Comparison of ENCODE assay signal across 24 cellular contexts in genomic region chr16:72568502-72568901, GRCh38.
"Had no signal": no experiment of that assay in that cellular context is flagged by ENCODE, and none has a peak within 500 bp of the region (broad histone marks: within the 10 kb centered on the region; RNA-seq: fewer than 3 reads in every experiment).

No MANE protein-coding gene starts in this region.

- H3K27me3 Mint-ChIP-seq: activated naive CD8-positive, alpha-beta T cell; natural killer cell treated with Interleukin-12 subunit alpha and Interleukin-12 subunit beta and Interleukin-15 and Interleukin-18, amount 100 ng/mL, for 72 hours; stimulated activated naive CD8-positive, alpha-beta T cell treated with anti-CD3 and anti-CD28 coated beads, Interleukin-15, amount 100 ng/mL, for 72 hours; type B pancreatic cell had no signal

- H3K9me3 Mint-ChIP-seq: natural killer cell treated with Interleukin-12 subunit alpha and Interleukin-12 subunit beta and Interleukin-15 and Interleukin-18, amount 100 ng/mL, for 72 hours; stimulated activated effector memory CD8-positive, alpha-beta T cell treated with anti-CD3 and anti-CD28 coated beads, Interleukin-12 subunit alpha, Interleukin-12 subunit beta, amount 100 ng/mL, for 72 hours; stimulated activated naive CD8-positive, alpha-beta T cell treated with anti-CD3 and anti-CD28 coated beads, Interleukin-15, amount 100 ng/mL, for 72 hours; T-helper 2 cell treated with Interferon-gamma antibody and Interleukin-4, amounts not matched to agents 5 μg/mL and 100 μg/mL, for 36 hours; type B pancreatic cell had no signal

- H3K27me3 ChIP-seq: body of pancreas, left lung, uterus had no signal

- H3K4me3 ChIP-seq: body of pancreas, left lung, lung, mucosa of descending colon, skin epidermis, uterus had no signal

- H3K4me3 Mint-ChIP-seq: activated naive CD8-positive, alpha-beta T cell; natural killer cell treated with Interleukin-12 subunit alpha and Interleukin-12 subunit beta and Interleukin-15 and Interleukin-18, amount 100 ng/mL, for 72 hours; stimulated activated effector memory CD8-positive, alpha-beta T cell treated with anti-CD3 and anti-CD28 coated beads, Interleukin-12 subunit alpha, Interleukin-12 subunit beta, amount 100 ng/mL, for 72 hours; stimulated activated naive CD8-positive, alpha-beta T cell treated with anti-CD3 and anti-CD28 coated beads, Interleukin-15, amount 100 ng/mL, for 72 hours; T-helper 2 cell treated with Interferon-gamma antibody and Interleukin-4, amounts not matched to agents 5 μg/mL and 100 μg/mL, for 36 hours; type B pancreatic cell had no signal

- H3K4me1 ChIP-seq: body of pancreas, left lung, uterus had no signal

- H3K9me3 ChIP-seq: body of pancreas, left lung, mucosa of descending colon had no signal

- H3K27ac ChIP-seq: body of pancreas, left lung, skin epidermis, uterus had no signal

- H3K36me3 Mint-ChIP-seq: activated naive CD8-positive, alpha-beta T cell; natural killer cell treated with Interleukin-12 subunit alpha and Interleukin-12 subunit beta and Interleukin-15 and Interleukin-18, amount 100 ng/mL, for 72 hours; stimulated activated effector memory CD8-positive, alpha-beta T cell treated with anti-CD3 and anti-CD28 coated beads, Interleukin-12 subunit alpha, Interleukin-12 subunit beta, amount 100 ng/mL, for 72 hours; type B pancreatic cell had no signal

- DNase-seq: activated CD4-positive, alpha-beta T cell treated with anti-CD3 and anti-CD28 coated beads for 4 hours; activated CD4-positive, alpha-beta T cell treated with anti-CD3 and anti-CD28 coated beads, Interleukin-2, amount 50 U/mL, for 4 hours; activated CD8-positive, alpha-beta memory T cell treated with anti-CD3 and anti-CD28 coated beads for 24 hours; activated effector memory CD4-positive, alpha-beta T cell treated with Interleukin-2 at 50 U/mL for 16 hours; activated naive CD4-positive, alpha-beta T cell treated with Interleukin-2 at 50 U/mL for 16 hours; anterior cingulate cortex; body of pancreas; dermis blood vessel endothelial cell; effector CD4-positive, alpha-beta T cell; left lung; mucosa of descending colon; posterior cingulate gyrus; stimulated activated CD4-positive, alpha-beta T cell treated with anti-CD3 and anti-CD28 coated beads, Interleukin-4, amount 100 ng/mL, for 24 hours; stimulated activated naive CD8-positive, alpha-beta T cell treated with anti-CD3 and anti-CD28 coated beads, Interleukin-15, amount 100 ng/mL, for 72 hours; substantia nigra; uterus had no signal

- H3K27ac Mint-ChIP-seq: activated naive CD8-positive, alpha-beta T cell; natural killer cell treated with Interleukin-12 subunit alpha and Interleukin-12 subunit beta and Interleukin-15 and Interleukin-18, amount 100 ng/mL, for 72 hours; stimulated activated effector memory CD8-positive, alpha-beta T cell treated with anti-CD3 and anti-CD28 coated beads, Interleukin-12 subunit alpha, Interleukin-12 subunit beta, amount 100 ng/mL, for 72 hours; stimulated activated naive CD8-positive, alpha-beta T cell treated with anti-CD3 and anti-CD28 coated beads, Interleukin-15, amount 100 ng/mL, for 72 hours; T-helper 2 cell treated with Interferon-gamma antibody and Interleukin-4, amounts not matched to agents 5 μg/mL and 100 μg/mL, for 36 hours; type B pancreatic cell had no signal

- H3K4me1 Mint-ChIP-seq: stimulated activated effector memory CD8-positive, alpha-beta T cell treated with anti-CD3 and anti-CD28 coated beads, Interleukin-12 subunit alpha, Interleukin-12 subunit beta, amount 100 ng/mL, for 72 hours; stimulated activated naive CD8-positive, alpha-beta T cell treated with anti-CD3 and anti-CD28 coated beads, Interleukin-15, amount 100 ng/mL, for 72 hours had no signal

- H3K36me3 ChIP-seq: left lung, uterus had no signal

- ATAC-seq: body of pancreas; left lung; mucosa of descending colon; natural killer cell treated with Interleukin-12 subunit alpha and Interleukin-12 subunit beta and Interleukin-15 and Interleukin-18, amount 100 ng/mL, for 72 hours; sciatic nerve; stimulated activated effector memory CD8-positive, alpha-beta T cell treated with anti-CD3 and anti-CD28 coated beads, Interleukin-12 subunit alpha, Interleukin-12 subunit beta, amount 100 ng/mL, for 72 hours; stimulated activated naive CD8-positive, alpha-beta T cell treated with anti-CD3 and anti-CD28 coated beads, Interleukin-15, amount 100 ng/mL, for 72 hours had no signal
